8 cellular contexts compared by ENCODE assay signal in genomic region chr11:2446590-2447252, GRCh38. TPM values are rescaled to one million over a fixed set of nuclear protein-coding genes. Genes with fewer than 3 reads are reported as not detected.
DNase-seq lines count a peak whose midpoint lies in the region; ATAC-seq and TF ChIP-seq lines count a peak whose summit lies in the region.

No MANE protein-coding gene starts in this region.

- no peaks in the 10 kb centered on the region for H3K9me3 ChIP-seq in mononuclear cell (ENCODE audit: low read depth, low read length)

- ATAC-seq in activated T-cell treated with anti-CD3 and anti-CD28 coated beads, Interleukin-2, amount 50 U/mL, for 72 hours (replicated peaks in 1 of 2): no peak
- no peak for ATAC-seq in GM19351 (IDR thresholded peaks at IDR 0.05; ENCODE audit: unreplicated experiment)
- no peak for ATAC-seq in HG03342 (IDR thresholded peaks at IDR 0.05; ENCODE audit: unreplicated experiment)

- peaks cover 6% of the 10 kb centered on the region for H3K27me3 Mint-ChIP-seq in activated T-cell treated with anti-CD3 and anti-CD28 coated beads, Interleukin-2, amount 50 U/mL, for 72 hours (ENCODE audit: low read depth)

- H3K27ac ChIP-seq in KMS-11: no peak overlapping the region

- peak overlapping the region; percentile 46; the same call in 1 of the 2 replicates for H3K9ac ChIP-seq in KMS-11

- H3K36me3 ChIP-seq in KMS-11 (ENCODE audit: insufficient read depth): no peaks in the 10 kb centered on the region

- no peak overlapping the region for H3K27ac Mint-ChIP-seq in activated T-cell treated with anti-CD3 and anti-CD28 coated beads, Interleukin-2, amount 50 U/mL, for 72 hours

- H3K27me3 ChIP-seq in KMS-11 (ENCODE audit: insufficient read depth, low read depth) (no peaks in the 10 kb centered on the region), mononuclear cell (ENCODE audit: insufficient read depth, low read length) (no peaks in the 10 kb centered on the region)

- no peaks in the 10 kb centered on the region for H3K9me3 Mint-ChIP-seq in activated T-cell treated with anti-CD3 and anti-CD28 coated beads, Interleukin-2, amount 50 U/mL, for 72 hours

- H3K4me1 ChIP-seq in KMS-11 (ENCODE audit: low read depth, poor library complexity, severe bottlenecking): peaks cover 45% of the 10 kb centered on the region
- peaks cover 37% of the 10 kb centered on the region for H3K4me1 ChIP-seq in mononuclear cell (ENCODE audit: insufficient read depth, low read length)

- H2AFZ ChIP-seq in KMS-11 (ENCODE audit: low read depth): no peak overlapping the region

- H3K36me3 Mint-ChIP-seq in activated T-cell treated with anti-CD3 and anti-CD28 coated beads, Interleukin-2, amount 50 U/mL, for 72 hours (ENCODE audit: insufficient read depth in 2 of 2): no peaks in the 10 kb centered on the region

- H3K4me2 ChIP-seq in KMS-11: peak overlapping the region; percentile 95

- H4K20me1 ChIP-seq in KMS-11 (ENCODE audit: insufficient read depth): no peaks in the 10 kb centered on the region

- H3K4me3 ChIP-seq in KMS-11 (IDR thresholded peaks at IDR 0.05; ENCODE audit: insufficient read depth, low read depth, low read length): no peak overlapping the region
- H3K4me3 ChIP-seq in mononuclear cell (ENCODE audit: low read length): peak overlapping the region; percentile 49

- DNase-seq in AML-193 (lab: John Stamatoyannopoulos, UW) (peak; percentile 44 to 49), NCI-H345 treated with DMSO at 0.1 percent for 48 hours (lab: John Stamatoyannopoulos, UW; ENCODE audit: unreplicated experiment) (no peak), cerebellum (ENCODE audit: low spot score) (no peak)
- DNase-seq in activated T-cell treated with anti-CD3 and anti-CD28 coated beads, Interleukin-2, amount 50 U/mL, for 72 hours: peak in 1 of 2 donors; percentile 30

- peaks cover 5% of the 10 kb centered on the region; the same call in 1 of the 2 replicates for H3K79me2 ChIP-seq in KMS-11 (ENCODE audit: insufficient read depth, low read depth)

- peaks cover 34% of the 10 kb centered on the region for H3K4me1 Mint-ChIP-seq in activated T-cell treated with anti-CD3 and anti-CD28 coated beads, Interleukin-2, amount 50 U/mL, for 72 hours (ENCODE audit: low read depth)

- peak overlapping the region; percentile 91 to 93 for H3K4me3 Mint-ChIP-seq in activated T-cell treated with anti-CD3 and anti-CD28 coated beads, Interleukin-2, amount 50 U/mL, for 72 hours

- no peak for TF ChIP-seq CTCF in KMS-11 (conservative IDR thresholded peaks at IDR 0.05; ENCODE audit: low read depth, low read length)

RNA-seq across cellular contexts. Expression of gene KCNQ1, which starts 1.9 kb away (rescaled TPM):
- total RNA-seq in activated T-cell treated with anti-CD3 and anti-CD28 coated beads, Interleukin-2, amount 50 U/mL, for 72 hours: 10 to 100 TPM; 11.4 TPM
- 12.7 TPM for total RNA-seq in mononuclear cell
- 0.45 TPM for total RNA-seq in cerebellum

RNA-seq across cellular contexts. Expression of gene TRPM5, which starts 2.4 kb away (rescaled TPM):
- under 1 TPM in 1 of 2 donors, not detected in 1; 0.07 TPM for total RNA-seq in activated T-cell treated with anti-CD3 and anti-CD28 coated beads, Interleukin-2, amount 50 U/mL, for 72 hours
- total RNA-seq in mononuclear cell (0.10 TPM), cerebellum (0.27 TPM)

RNA-seq across cellular contexts. Expression of gene TSSC4, which starts 46.2 kb away (rescaled TPM):
- 10 to 100 TPM; 50.6 to 52.2 TPM for total RNA-seq in activated T-cell treated with anti-CD3 and anti-CD28 coated beads, Interleukin-2, amount 50 U/mL, for 72 hours
- total RNA-seq in mononuclear cell (29.7 TPM), cerebellum (17.2 TPM)

Comparison
In these comparisons a context has a peak if more than half of its experiments do, and no peak if none do; other contexts are left out.
1. DNase-seq: peak in AML-193 (2 of 2); none in NCI-H345 treated with DMSO at 0.1 percent for 48 hours (single experiment) and cerebellum (single experiment).